8 cellular contexts compared by ENCODE assay signal in genomic region chr19:5968431-5969373, GRCh38. TPM values are rescaled to one million over a fixed set of nuclear protein-coding genes. Genes with fewer than 3 reads are reported as not detected.
DNase-seq lines count a peak whose midpoint lies in the region; TF ChIP-seq lines count a peak whose summit lies in the region.

No MANE protein-coding gene starts in this region.

- H3K4me1 ChIP-seq in suprapubic skin, result peaks cover 54% of the 10 kb centered on the region
- H3K4me1 ChIP-seq in BE2C, result peaks cover 7% of the 10 kb centered on the region; the same call in 1 of the 2 replicates

- H3K9me3 ChIP-seq in suprapubic skin (no peaks in the 10 kb centered on the region), BE2C (no peaks in the 10 kb centered on the region)

- no peaks in the 10 kb centered on the region for H3K27me3 ChIP-seq in layer of hippocampus (ENCODE audit: control insufficient read depth, insufficient read depth, low read length)
- H3K27me3 ChIP-seq in suprapubic skin, result no peaks in the 10 kb centered on the region
- no peaks in the 10 kb centered on the region for H3K27me3 ChIP-seq in BE2C

- DNase-seq in SHP77 (lab: John Stamatoyannopoulos, UW), result peak; percentile 48 to 68
- DNase-seq in SHP77 treated with DMSO at 0.1 percent for 48 hours (lab: John Stamatoyannopoulos, UW), result no peak
- no peak for DNase-seq in activated naive CD8-positive, alpha-beta T cell treated with anti-CD3 and anti-CD28 coated beads for 36 hours
- DNase-seq in suprapubic skin (ENCODE audit: low spot score in 2 of 2), result peak in 1 of 2 donors; percentile 52
- no peak for DNase-seq in BE2C
- no peak for DNase-seq in glomerular visceral epithelial cell (ENCODE audit: extremely low spot score)
- no peak for DNase-seq in activated CD4-positive, alpha-beta T cell treated with anti-CD3 and anti-CD28 coated beads, Interleukin-2, amount 50 U/mL, for 1 hour

- H3K27ac Mint-ChIP-seq in activated naive CD8-positive, alpha-beta T cell treated with anti-CD3 and anti-CD28 coated beads for 36 hours, result peak overlapping the region; percentile 72

- no peaks in the 10 kb centered on the region for H3K27me3 Mint-ChIP-seq in activated naive CD8-positive, alpha-beta T cell treated with anti-CD3 and anti-CD28 coated beads for 36 hours

- H3K4me1 Mint-ChIP-seq in activated naive CD8-positive, alpha-beta T cell treated with anti-CD3 and anti-CD28 coated beads for 36 hours, result peaks cover 79% of the 10 kb centered on the region

- TF ChIP-seq EP300 in suprapubic skin (IDR thresholded peaks at IDR 0.05), result no peak

- no peak overlapping the region for H3K4me3 Mint-ChIP-seq in activated naive CD8-positive, alpha-beta T cell treated with anti-CD3 and anti-CD28 coated beads for 36 hours

- TF ChIP-seq CTCF in suprapubic skin (IDR thresholded peaks at IDR 0.05) (no peak), BE2C (IDR thresholded peaks at IDR 0.05; ENCODE audit: low read depth, low read length) (no peak)

- H3K9me3 Mint-ChIP-seq in activated naive CD8-positive, alpha-beta T cell treated with anti-CD3 and anti-CD28 coated beads for 36 hours, result no peaks in the 10 kb centered on the region

- H3K4me3 ChIP-seq in suprapubic skin (no peak overlapping the region), BE2C (ENCODE audit: low read depth, low read length) (no peak overlapping the region)

- peaks cover 30% of the 10 kb centered on the region for H3K36me3 Mint-ChIP-seq in activated naive CD8-positive, alpha-beta T cell treated with anti-CD3 and anti-CD28 coated beads for 36 hours

- TF ChIP-seq POLR2A in suprapubic skin (IDR thresholded peaks at IDR 0.05), result no peak

- H3K36me3 ChIP-seq in suprapubic skin (peaks cover 7% of the 10 kb centered on the region), BE2C (peaks cover 20% of the 10 kb centered on the region)

- peak overlapping the region; percentile 99 for H3K27ac ChIP-seq in layer of hippocampus (ENCODE audit: low read depth, low read length)
- peak overlapping the region; percentile 69 for H3K27ac ChIP-seq in suprapubic skin

- WGBS in suprapubic skin, result 36% methylated on average over 16 of the region's 18 CpGs

RNA-seq across cellular contexts. Expression of gene RANBP3, which starts 9.2 kb away (rescaled TPM):
- 100 to 1,000 TPM in 1 of 2 experiments, 10 to 100 TPM in 1; 94.0 to 109 TPM for total RNA-seq in activated naive CD8-positive, alpha-beta T cell treated with anti-CD3 and anti-CD28 coated beads for 36 hours
- 10 to 100 TPM; 55.6 to 85.0 (median 78.0) TPM for total RNA-seq in suprapubic skin
- polyA plus RNA-seq in BE2C (2012; ENCODE audit: insufficient read depth, insufficient read length, low read depth), result 210 TPM

RNA-seq across cellular contexts. Expression of gene CAPS, which starts 54.6 kb away (rescaled TPM):
- 1 to 10 TPM; 1.9 to 2.6 TPM for total RNA-seq in activated naive CD8-positive, alpha-beta T cell treated with anti-CD3 and anti-CD28 coated beads for 36 hours
- total RNA-seq in suprapubic skin, result 10 to 100 TPM in 2 of 4 donors, 1 to 10 TPM in 2; 7.2 to 36.5 (median 10.0) TPM
- 3.5 TPM for polyA plus RNA-seq in BE2C (2012; ENCODE audit: insufficient read depth, insufficient read length, low read depth)

Comparison
In these comparisons a context has a peak if more than half of its experiments do, and no peak if none do; other contexts are left out.
1. DNase-seq: peak in SHP77 (2 of 2); none in SHP77 treated with DMSO at 0.1 percent for 48 hours (single experiment), activated naive CD8-positive, alpha-beta T cell treated with anti-CD3 and anti-CD28 coated beads for 36 hours (single experiment), BE2C (single experiment), glomerular visceral epithelial cell (single experiment) and activated CD4-positive, alpha-beta T cell treated with anti-CD3 and anti-CD28 coated beads, Interleukin-2, amount 50 U/mL, for 1 hour (single experiment).